8 cellular contexts compared by ENCODE assay signal in the genomic region with DNA sequence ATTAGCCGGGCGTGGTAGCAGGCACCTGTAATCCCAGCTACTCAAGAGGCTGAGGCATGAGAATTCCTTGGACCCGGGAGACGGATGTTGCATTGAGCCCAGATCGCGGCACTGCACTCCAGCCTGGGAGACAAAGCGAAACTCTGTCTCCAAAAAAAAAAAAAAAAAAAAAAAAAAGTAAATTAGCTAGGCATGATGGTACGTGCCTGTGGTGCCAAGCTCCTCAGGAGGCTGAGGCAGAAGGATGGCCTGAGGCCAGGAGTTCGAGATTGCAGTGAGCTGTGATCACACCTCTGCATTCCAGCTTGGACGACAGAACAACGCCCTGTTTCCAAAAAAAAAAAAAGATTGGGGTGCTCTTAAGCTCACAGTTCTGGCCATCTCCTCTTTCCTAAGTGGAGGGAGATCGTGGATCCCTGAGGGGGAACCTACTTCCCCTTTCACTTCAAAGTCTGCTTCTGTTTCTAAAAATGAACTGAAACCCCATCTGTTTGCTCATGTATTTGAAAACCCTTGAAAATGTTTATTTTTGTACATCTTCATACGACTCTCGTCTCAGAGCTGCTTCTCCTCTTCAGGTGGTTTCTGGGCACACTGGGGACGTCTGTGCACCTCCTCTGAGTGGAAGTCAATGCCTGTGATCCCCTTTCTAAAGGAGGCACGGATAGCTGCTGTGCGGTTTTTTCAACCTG.
DNase-seq lines count a peak whose midpoint lies in the region; ATAC-seq, FAIRE-seq and TF ChIP-seq lines count a peak whose summit lies in the region.

No MANE protein-coding gene starts in this region.

- H3K9me3 ChIP-seq in kidney (ENCODE audit: control insufficient read depth in 1 of 2, low read length in 2 of 2), result no peaks in the 10 kb centered on the region
- no peaks in the 10 kb centered on the region for H3K9me3 ChIP-seq in left ventricle myocardium inferior (replicated peaks)

- H3K4me1 ChIP-seq in kidney (ENCODE audit: control insufficient read depth in 1 of 2, insufficient read depth in 1 of 2, low read depth in 1 of 2, low read length in 2 of 2) (no peaks in the 10 kb centered on the region), left ventricle myocardium inferior (no peaks in the 10 kb centered on the region)

- H3K27me3 Mint-ChIP-seq in activated naive CD8-positive, alpha-beta T cell treated with anti-CD3 and anti-CD28 coated beads for 36 hours, result no peaks in the 10 kb centered on the region

- H3K36me3 ChIP-seq in kidney (ENCODE audit: control insufficient read depth in 1 of 2, insufficient read depth in 2 of 2, low read length in 2 of 2) (no peaks in the 10 kb centered on the region), left ventricle myocardium inferior (no peaks in the 10 kb centered on the region)

- TF ChIP-seq CTCF in kidney (IDR thresholded peaks at IDR 0.05; ENCODE audit: borderline replicate concordance, extremely low read depth, insufficient read depth) (no peak), left ventricle myocardium inferior (IDR thresholded peaks at IDR 0.05; ENCODE audit: borderline replicate concordance) (no peak)

- intact Hi-C loops in kidney (cut with DNase I) (no loop called here), left ventricle myocardium inferior (cut with micrococcal nuclease) (no loop called here)

- H3K9me3 Mint-ChIP-seq in activated naive CD8-positive, alpha-beta T cell treated with anti-CD3 and anti-CD28 coated beads for 36 hours, result peaks cover 12% of the 10 kb centered on the region

- DNase-seq in DMS53 treated with DMSO at 0.1 percent for 48 hours (lab: John Stamatoyannopoulos, UW; ENCODE audit: unreplicated experiment), result peak; percentile 59
- DNase-seq in activated naive CD8-positive, alpha-beta T cell treated with anti-CD3 and anti-CD28 coated beads for 36 hours, result no peak
- no peak for DNase-seq in NCI-H524 treated with DMSO at 0.1 percent for 48 hours (lab: John Stamatoyannopoulos, UW)
- DNase-seq in NCI-H187 treated with DMSO at 0.1 percent for 48 hours (lab: John Stamatoyannopoulos, UW), result no peak
- DNase-seq in kidney, result no peak
- DNase-seq in left ventricle myocardium inferior, result no peak

- H3K27me3 ChIP-seq in left ventricle myocardium inferior (ENCODE audit: low read depth), result no peaks in the 10 kb centered on the region

- H3K9ac ChIP-seq in kidney (ENCODE audit: low read length in 2 of 2), result no peak overlapping the region

- H3K4me3 ChIP-seq in kidney (ENCODE audit: low read length in 2 of 2) (no peak overlapping the region), left ventricle myocardium inferior (no peak overlapping the region)

- H3K27ac ChIP-seq in kidney (ENCODE audit: low read depth in 2 of 2, low read length in 2 of 2) (no peak overlapping the region), left ventricle myocardium inferior (replicated peaks) (no peak overlapping the region)

- peaks cover 41% of the 10 kb centered on the region for H3K4me1 Mint-ChIP-seq in activated naive CD8-positive, alpha-beta T cell treated with anti-CD3 and anti-CD28 coated beads for 36 hours

- H3K4me3 Mint-ChIP-seq in activated naive CD8-positive, alpha-beta T cell treated with anti-CD3 and anti-CD28 coated beads for 36 hours, result no peak overlapping the region

- FAIRE-seq in kidney (lab: Jason Lieb, UNC), result no peak

- peaks cover 56% of the 10 kb centered on the region for H3K36me3 Mint-ChIP-seq in activated naive CD8-positive, alpha-beta T cell treated with anti-CD3 and anti-CD28 coated beads for 36 hours

- peak; percentile 93 for ATAC-seq in GM19438 (IDR thresholded peaks at IDR 0.05; ENCODE audit: low read depth, unreplicated experiment)
- ATAC-seq in HG03354 (IDR thresholded peaks at IDR 0.05; ENCODE audit: poor library complexity, severe bottlenecking, unreplicated experiment), result peak; percentile 92

- H3K27ac Mint-ChIP-seq in activated naive CD8-positive, alpha-beta T cell treated with anti-CD3 and anti-CD28 coated beads for 36 hours, result peak overlapping the region; percentile 66
